1 cellular context compared by ENCODE assay signal in the genomic region with DNA sequence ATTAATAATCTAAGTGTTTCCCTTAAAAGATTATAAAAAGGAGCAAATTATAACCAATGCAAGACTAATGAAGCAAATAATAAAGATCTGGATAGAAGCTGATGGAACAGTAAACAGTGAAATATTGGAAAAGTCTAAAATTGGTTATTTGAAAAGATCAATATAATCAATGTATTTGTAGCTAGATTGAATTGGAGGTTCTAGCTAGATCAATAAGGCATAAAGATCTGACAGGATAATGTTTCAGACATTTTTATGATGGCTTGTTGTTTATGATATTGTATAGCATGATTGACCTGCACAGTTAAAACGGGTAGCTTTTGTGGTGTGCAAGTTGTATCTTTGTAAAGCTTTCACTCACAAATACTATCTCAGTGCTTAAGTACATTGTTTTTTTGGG.
TF ChIP-seq lines count a peak whose summit lies in the region.

No MANE protein-coding gene starts in this region.

TF ChIP-seq in K562, 482 proteins besides CTCF, POLR2A, EP300 and RAD21 (continued from another document):
- TF ChIP-seq, protein P1, sequence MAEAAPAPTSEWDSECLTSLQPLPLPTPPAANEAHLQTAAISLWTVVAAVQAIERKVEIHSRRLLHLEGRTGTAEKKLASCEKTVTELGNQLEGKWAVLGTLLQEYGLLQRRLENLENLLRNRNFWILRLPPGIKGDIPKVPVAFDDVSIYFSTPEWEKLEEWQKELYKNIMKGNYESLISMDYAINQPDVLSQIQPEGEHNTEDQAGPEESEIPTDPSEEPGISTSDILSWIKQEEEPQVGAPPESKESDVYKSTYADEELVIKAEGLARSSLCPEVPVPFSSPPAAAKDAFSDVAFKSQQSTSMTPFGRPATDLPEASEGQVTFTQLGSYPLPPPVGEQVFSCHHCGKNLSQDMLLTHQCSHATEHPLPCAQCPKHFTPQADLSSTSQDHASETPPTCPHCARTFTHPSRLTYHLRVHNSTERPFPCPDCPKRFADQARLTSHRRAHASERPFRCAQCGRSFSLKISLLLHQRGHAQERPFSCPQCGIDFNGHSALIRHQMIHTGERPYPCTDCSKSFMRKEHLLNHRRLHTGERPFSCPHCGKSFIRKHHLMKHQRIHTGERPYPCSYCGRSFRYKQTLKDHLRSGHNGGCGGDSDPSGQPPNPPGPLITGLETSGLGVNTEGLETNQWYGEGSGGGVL (CRISPR knock-in tag; IDR thresholded peaks at IDR 0.05): no peak
